In genomic region chr7:14024406-14024805, GRCh38 we compare ENCODE assay signal across 2 cellular contexts.
TF ChIP-seq lines count a peak whose summit lies in the region.

No MANE protein-coding gene starts in this region.

TF ChIP-seq in GM23338, 12 proteins besides CTCF, POLR2A, EP300 and RAD21 (continued from another document):
- TF ChIP-seq POLR2AphosphoS5 (IDR thresholded peaks at IDR 0.05; ENCODE audit: low read depth) (no peak), ZNF331 (CRISPR knock-in tag; IDR thresholded peaks at IDR 0.05; ENCODE audit: low read depth) (no peak), NANOG (IDR thresholded peaks at IDR 0.05; ENCODE audit: borderline replicate concordance) (no peak), STAT1 (IDR thresholded peaks at IDR 0.05; ENCODE audit: unreplicated experiment) (no peak), REST (IDR thresholded peaks at IDR 0.05; ENCODE audit: unreplicated experiment) (no peak), ZNF114 (CRISPR knock-in tag; IDR thresholded peaks at IDR 0.05) (no peak), EZH2phosphoT487 (IDR thresholded peaks at IDR 0.05; ENCODE audit: unreplicated experiment) (no peak), CREB1 (CRISPR knock-in tag; IDR thresholded peaks at IDR 0.05; ENCODE audit: low read depth) (no peak), EZH2 (IDR thresholded peaks at IDR 0.05; ENCODE audit: low read depth, unreplicated experiment) (no peak), JUNB (IDR thresholded peaks at IDR 0.05; ENCODE audit: unreplicated experiment) (no peak), ZNF462 (CRISPR knock-in tag; IDR thresholded peaks at IDR 0.05) (no peak)

TF ChIP-seq in K562, 482 proteins besides CTCF, POLR2A, EP300 and RAD21:
- TF ChIP-seq ZNF655 (CRISPR knock-in tag; IDR thresholded peaks at IDR 0.05) (no peak), NONO (IDR thresholded peaks at IDR 0.05; ENCODE audit: low read depth in 2 of 2, low read length in 1 of 2) (no peak), BRF1 (IDR thresholded peaks at IDR 0.05; ENCODE audit: borderline replicate concordance, extremely low read depth, insufficient read length) (no peak)
